8 cellular contexts compared by ENCODE assay signal in the genomic region with DNA sequence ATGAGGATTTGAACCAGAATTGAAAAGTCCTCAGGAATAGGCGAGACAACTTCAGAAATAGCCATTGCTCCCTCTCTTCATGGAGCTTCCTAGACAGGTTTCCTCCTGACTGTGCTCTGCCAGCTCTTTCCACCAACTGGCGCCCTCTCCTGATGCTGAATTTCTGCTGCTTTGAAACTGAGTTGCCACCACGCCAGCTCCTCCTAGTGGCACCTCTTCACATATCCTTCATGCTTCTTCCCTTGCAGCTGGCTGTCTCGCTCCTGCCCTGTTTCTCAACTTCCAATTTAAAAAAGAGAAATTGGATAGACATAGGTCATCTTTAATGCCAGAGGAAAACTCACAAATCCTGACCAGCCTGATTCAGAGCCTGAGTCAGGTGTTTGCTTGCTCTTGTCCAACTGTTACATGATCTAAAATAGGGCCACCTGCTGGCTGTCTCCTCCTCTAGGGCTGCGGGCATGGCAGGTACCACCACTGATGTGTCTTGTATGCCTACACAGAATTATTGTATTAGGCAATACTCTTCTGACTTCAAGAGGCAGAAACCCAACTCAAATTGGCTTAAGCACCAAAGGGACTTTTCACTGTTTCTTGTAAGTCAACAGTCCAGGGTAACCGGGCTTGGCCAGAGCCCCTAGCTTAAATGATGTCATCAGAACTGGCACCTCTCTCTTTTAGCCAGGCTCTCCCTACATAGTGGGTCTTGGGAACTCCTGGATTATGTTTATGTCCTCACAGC. TPM values are rescaled to one million over a fixed set of nuclear protein-coding genes. Genes with fewer than 3 reads are reported as not detected.
DNase-seq lines count a peak whose midpoint lies in the region; FAIRE-seq and TF ChIP-seq lines count a peak whose summit lies in the region.
"Not testable (repeated sequence)": the region's sequence is repeated elsewhere in the genome, so short reads cannot be mapped to it uniquely, and the experiment has no call there.

No MANE protein-coding gene starts in this region.

- not testable (repeated sequence) for H3K27me3 ChIP-seq in MG63, testis

- H3K4me3 ChIP-seq in MG63; SK-N-MC; fibroblast of villous mesenchyme (ENCODE audit: low read depth, low read length); testis: not testable (repeated sequence)

- intact Hi-C loops in testis (cut with DNase I; ENCODE audit: low total_unique reads) = not testable (repeated sequence)

- H3K27ac Mint-ChIP-seq in nephron = not testable (repeated sequence)

- peak; percentile 70 for DNase-seq in ELR (ENCODE audit: low read depth)
- not testable (repeated sequence) for DNase-seq in H54 (ENCODE audit: insufficient read length, low spot score)
- peak; percentile 65 for DNase-seq in MG63
- DNase-seq in SK-N-MC (ENCODE audit: low read depth, low spot score) = peak; percentile 5
- peak; percentile 75 for DNase-seq in activated effector memory CD4-positive, alpha-beta T cell treated with anti-CD3 and anti-CD28 coated beads, Interleukin-2, amount 50 U/mL, for 16 hours
- peak; percentile 70 for DNase-seq in fibroblast of villous mesenchyme (ENCODE audit: low read depth)
- peak; percentile 80 for DNase-seq in testis

- not testable (repeated sequence) for H3K4me3 Mint-ChIP-seq in nephron

- TF ChIP-seq POLR2A in H54 (IDR thresholded peaks at IDR 0.05; ENCODE audit: low read depth, low read length); testis (IDR thresholded peaks at IDR 0.05): not testable (repeated sequence)

- not testable (repeated sequence) for H3K9me3 Mint-ChIP-seq in nephron

- not testable (repeated sequence) for H3K9me3 ChIP-seq in MG63; SK-N-MC (ENCODE audit: low read depth, low read length); testis

- not testable (repeated sequence) for H3K27ac ChIP-seq in SK-N-MC, testis

- not testable (repeated sequence) for H3K4me1 ChIP-seq in testis

- not testable (repeated sequence) for H3K4me1 Mint-ChIP-seq in nephron

- H3K36me3 Mint-ChIP-seq in nephron (ENCODE audit: low read depth) = not testable (repeated sequence)

- peak; percentile 69 for FAIRE-seq in H54 (lab: Jason Lieb, UNC)

- H3K36me3 ChIP-seq in MG63; SK-N-MC (ENCODE audit: insufficient read depth, low read length); testis (ENCODE audit: low read depth, missing control alignments): not testable (repeated sequence)

- not testable (repeated sequence) for H3K27me3 Mint-ChIP-seq in nephron (ENCODE audit: low read depth)

- H3K9ac ChIP-seq in SK-N-MC (ENCODE audit: insufficient read length) = not testable (repeated sequence)

- 21 to 30% methylated on average over 3 to 4 of the region's 6 CpGs for WGBS in testis, 2 donors

- TF ChIP-seq CTCF in fibroblast of villous mesenchyme (IDR thresholded peaks at IDR 0.05; ENCODE audit: insufficient read depth, low read depth, low read length) (peak; percentile 67), nephron (IDR thresholded peaks at IDR 0.05; ENCODE audit: unreplicated experiment in 3 of 3) (peak; percentile 65 to 75 (median 65)), testis (IDR thresholded peaks at IDR 0.05) (peak; percentile 29 to 47 (median 39))

RNA-seq across cellular contexts. Expression of a gene that starts 9.3 kb away (rescaled TPM):
- total RNA-seq in MG63 (2014; rRNA removed; shearing (Covaris generic); ENCODE audit: low replicate concordance) = not detected in 2 replicates
- total RNA-seq in fibroblast of villous mesenchyme (not detected in 2 replicates), testis (1 to 10 TPM; 4.3 to 4.9 TPM)
- 5.7 TPM for polyA plus RNA-seq in testis (ENCODE audit: insufficient read depth, low read depth, low replicate concordance)

RNA-seq across cellular contexts. Expression of a gene that starts 13.2 kb away (rescaled TPM):
- 0.76 TPM in 1 of 2 replicates, not detected in the other for total RNA-seq in MG63 (2014; rRNA removed; shearing (Covaris generic); ENCODE audit: low replicate concordance)
- total RNA-seq in fibroblast of villous mesenchyme (under 0.01 and 0.64 TPM in 2 replicates), testis (1 to 10 TPM; 1.7 to 3.6 TPM)
- polyA plus RNA-seq in testis (ENCODE audit: insufficient read depth, low read depth, low replicate concordance) = 2.1 TPM
